16 cellular contexts compared by ENCODE assay signal in genomic region chr17:16033729-16034349, GRCh38. TPM values are rescaled to one million over a fixed set of nuclear protein-coding genes. Genes with fewer than 3 reads are reported as not detected.
DNase-seq lines count a peak whose midpoint lies in the region; ATAC-seq and TF ChIP-seq lines count a peak whose summit lies in the region.
"Had no signal": no experiment of that assay in that cellular context is flagged by ENCODE, and none has a peak within 500 bp of the region (broad histone marks: within the 10 kb centered on the region; RNA-seq: fewer than 3 reads in every experiment).

No MANE protein-coding gene starts in this region.

- CTCF ChIA-PET in WTC11 (lab: Charles Lee) = no interaction called here

- peaks cover 20% of the 10 kb centered on the region for H3K4me1 Mint-ChIP-seq in stimulated activated naive CD8-positive, alpha-beta T cell treated with anti-CD3 and anti-CD28 coated beads, Interleukin-15, Interleukin-2, amounts not matched to agents 100 ng/mL and 50 ng/mL, for 24 hours (ENCODE audit: low read depth)
- H3K4me1 Mint-ChIP-seq in stimulated activated naive CD8-positive, alpha-beta T cell treated with anti-CD3 and anti-CD28 coated beads, Interleukin-15, amount 100 ng/mL, for 72 hours = peaks cover 33% of the 10 kb centered on the region
- peaks cover 14% of the 10 kb centered on the region for H3K4me1 Mint-ChIP-seq in WTC11
- H3K4me1 Mint-ChIP-seq in memory B cell = peaks cover 4% of the 10 kb centered on the region
- H3K4me1 Mint-ChIP-seq: B cell had no signal

- ATAC-seq in stimulated activated naive CD8-positive, alpha-beta T cell treated with anti-CD3 and anti-CD28 coated beads, Interleukin-15, amount 100 ng/mL, for 72 hours = no peak
- no peak for ATAC-seq in WTC11
- ATAC-seq in memory B cell (ENCODE audit: low read depth) = no peak
- no peak for ATAC-seq in HG02973 (IDR thresholded peaks at IDR 0.05; ENCODE audit: unreplicated experiment)
- ATAC-seq: K562 had no signal

- peak overlapping the region; percentile 69 for H3K27ac Mint-ChIP-seq in stimulated activated naive CD8-positive, alpha-beta T cell treated with anti-CD3 and anti-CD28 coated beads, Interleukin-15, Interleukin-2, amounts not matched to agents 100 ng/mL and 50 ng/mL, for 24 hours
- peak overlapping the region in 1 of 2 donors; percentile 83 for H3K27ac Mint-ChIP-seq in stimulated activated naive CD8-positive, alpha-beta T cell treated with anti-CD3 and anti-CD28 coated beads, Interleukin-15, amount 100 ng/mL, for 72 hours
- H3K27ac Mint-ChIP-seq in WTC11 (peak overlapping the region; percentile 63; the same call in 1 of the 2 replicates), memory B cell (peak overlapping the region; percentile 14)
- H3K27ac Mint-ChIP-seq: B cell; CD4-positive, alpha-beta T cell; HFFc6 had no signal

- no peaks in the 10 kb centered on the region for H3K9me3 Mint-ChIP-seq in stimulated activated naive CD8-positive, alpha-beta T cell treated with anti-CD3 and anti-CD28 coated beads, Interleukin-15, Interleukin-2, amounts not matched to agents 100 ng/mL and 50 ng/mL, for 24 hours
- no peaks in the 10 kb centered on the region for H3K9me3 Mint-ChIP-seq in stimulated activated naive CD8-positive, alpha-beta T cell treated with anti-CD3 and anti-CD28 coated beads, Interleukin-15, amount 100 ng/mL, for 72 hours
- peaks cover 5% of the 10 kb centered on the region; the same call in 1 of the 2 replicates for H3K9me3 Mint-ChIP-seq in WTC11
- no peaks in the 10 kb centered on the region for H3K9me3 Mint-ChIP-seq in memory B cell
- H3K9me3 Mint-ChIP-seq: CD4-positive, alpha-beta T cell; HFFc6 had no signal

- POLR2A ChIA-PET in WTC11 (lab: Charles Lee) = no interaction called here

- no peak for DNase-seq in stimulated activated naive CD8-positive, alpha-beta T cell treated with anti-CD3 and anti-CD28 coated beads, Interleukin-15, amount 100 ng/mL, for 72 hours
- DNase-seq in WTC11 (ENCODE audit: low spot score) (no peak), memory B cell (ENCODE audit: low spot score in 2 of 2) (no peak), ureter (ENCODE audit: low spot score) (no peak), DMS79 treated with DMSO at 0.1 percent for 48 hours (lab: John Stamatoyannopoulos, UW) (no peak)
- DNase-seq: CD4-positive, alpha-beta T cell; EL; HFFc6; NCI-H1105; NCI-H187; NCI-H446; NCI-H774 had no signal

- H3K36me3 Mint-ChIP-seq in stimulated activated naive CD8-positive, alpha-beta T cell treated with anti-CD3 and anti-CD28 coated beads, Interleukin-15, Interleukin-2, amounts not matched to agents 100 ng/mL and 50 ng/mL, for 24 hours (ENCODE audit: low read depth) = peaks cover 95% of the 10 kb centered on the region
- peaks cover 87% of the 10 kb centered on the region for H3K36me3 Mint-ChIP-seq in WTC11
- H3K36me3 Mint-ChIP-seq in memory B cell = peaks cover 37% of the 10 kb centered on the region

- H3K4me3 Mint-ChIP-seq in stimulated activated naive CD8-positive, alpha-beta T cell treated with anti-CD3 and anti-CD28 coated beads, Interleukin-15, Interleukin-2, amounts not matched to agents 100 ng/mL and 50 ng/mL, for 24 hours = no peak overlapping the region
- H3K4me3 Mint-ChIP-seq in stimulated activated naive CD8-positive, alpha-beta T cell treated with anti-CD3 and anti-CD28 coated beads, Interleukin-15, amount 100 ng/mL, for 72 hours = no peak overlapping the region
- H3K4me3 Mint-ChIP-seq in WTC11 (no peak overlapping the region), memory B cell (no peak overlapping the region)
- H3K4me3 Mint-ChIP-seq: B cell; CD4-positive, alpha-beta T cell; HFFc6 had no signal

- TF ChIP-seq CTCF in WTC11 (IDR thresholded peaks at IDR 0.05) = no peak

- H3K27me3 Mint-ChIP-seq in stimulated activated naive CD8-positive, alpha-beta T cell treated with anti-CD3 and anti-CD28 coated beads, Interleukin-15, Interleukin-2, amounts not matched to agents 100 ng/mL and 50 ng/mL, for 24 hours = no peaks in the 10 kb centered on the region
- no peaks in the 10 kb centered on the region for H3K27me3 Mint-ChIP-seq in stimulated activated naive CD8-positive, alpha-beta T cell treated with anti-CD3 and anti-CD28 coated beads, Interleukin-15, amount 100 ng/mL, for 72 hours
- no peaks in the 10 kb centered on the region for H3K27me3 Mint-ChIP-seq in WTC11 (ENCODE audit: low read depth)
- H3K27me3 Mint-ChIP-seq in memory B cell = no peaks in the 10 kb centered on the region
- H3K27me3 Mint-ChIP-seq: B cell; CD4-positive, alpha-beta T cell had no signal

TF ChIP-seq in WTC11, 78 proteins besides CTCF, POLR2A, EP300 and RAD21:
- TF ChIP-seq SOX15 (CRISPR knock-in tag; IDR thresholded peaks at IDR 0.05) (no peak), SMAD3 (CRISPR knock-in tag; IDR thresholded peaks at IDR 0.05; ENCODE audit: borderline replicate concordance) (no peak), NR2C2 (CRISPR knock-in tag; IDR thresholded peaks at IDR 0.05) (no peak)

RNA-seq across cellular contexts. Expression of gene TTC19, which starts 34.2 kb away (rescaled TPM):
- total RNA-seq in WTC11 (2021) = 55.3 to 60.0 TPM (median 58.0 TPM) in 3 replicates
- 61.6 TPM for total RNA-seq in ureter

RNA-seq across cellular contexts. Expression of gene ZSWIM7, which starts 34.3 kb away (rescaled TPM):
- total RNA-seq in WTC11 (2021) (41.1 to 41.7 TPM (median 41.3 TPM) in 3 replicates), ureter (29.9 TPM)
